11 cellular contexts compared by ENCODE assay signal in genomic region chr21:43721225-43721605, GRCh38. TPM values are rescaled to one million over a fixed set of nuclear protein-coding genes. Genes with fewer than 3 reads are reported as not detected.
DNase-seq lines count a peak whose midpoint lies in the region; ATAC-seq, FAIRE-seq and TF ChIP-seq lines count a peak whose summit lies in the region.
"Had no signal": no experiment of that assay in that cellular context is flagged by ENCODE, and none has a peak within 500 bp of the region (broad histone marks: within the 10 kb centered on the region; RNA-seq: fewer than 3 reads in every experiment).

No MANE protein-coding gene starts in this region.

- H3K27me3 Mint-ChIP-seq in memory B cell, result peaks cover 2% of the 10 kb centered on the region

- TF ChIP-seq RAD21 in A549 (conservative IDR thresholded peaks at IDR 0.05 in 1 of 2, IDR thresholded peaks at IDR 0.05 in 1 of 2) (no peak), HCT116 (IDR thresholded peaks at IDR 0.05; ENCODE audit: low read depth) (no peak)

- H3K9ac ChIP-seq in HCT116 (ENCODE audit: low read length), result peak overlapping the region; percentile 99; the same call in 1 of the 2 replicates
- no peak overlapping the region for H3K9ac ChIP-seq in mesendoderm (ENCODE audit: low read length)

- BruUV-seq in HCT116 (replicated peaks; lab: Mats Ljungman, UMichigan), result no TSS peak

- peaks cover 45% of the 10 kb centered on the region for H3K4me1 Mint-ChIP-seq in memory B cell

- H3K23ac ChIP-seq in mesendoderm (ENCODE audit: low read length), result no peak overlapping the region

- H3K27me3 ChIP-seq in HCT116 (ENCODE audit: insufficient read depth, low read length) (no peaks in the 10 kb centered on the region), body of pancreas (no peaks in the 10 kb centered on the region), mesendoderm (ENCODE audit: insufficient read depth, low read length, poor library complexity) (no peaks in the 10 kb centered on the region)

- no peak overlapping the region for H3K56ac ChIP-seq in mesendoderm (ENCODE audit: low read length)

- no peak for ATAC-seq in A549
- ATAC-seq in HCT116, result no peak
- no peak for ATAC-seq in body of pancreas
- ATAC-seq in memory B cell (ENCODE audit: low read depth), result no peak
- no peak for ATAC-seq in GM21526 (IDR thresholded peaks at IDR 0.05; ENCODE audit: low FRiP score, unreplicated experiment)
- ATAC-seq in GM19328 (IDR thresholded peaks at IDR 0.05; ENCODE audit: unreplicated experiment), result no peak

- H3K79me1 ChIP-seq in mesendoderm (ENCODE audit: low read length), result peaks cover 20% of the 10 kb centered on the region

- H3K36me3 ChIP-seq in HCT116 (ENCODE audit: control insufficient read depth in 1 of 2, insufficient read depth in 2 of 2, low read length in 2 of 2) (peaks cover 3 to 22% of the 10 kb centered on the region in 2 experiments; a peak in 1 of 4 replicates), body of pancreas (replicated peaks in 1 of 2; ENCODE audit: insufficient read depth in 1 of 2, low read depth in 2 of 2) (no peaks in the 10 kb centered on the region), mesendoderm (ENCODE audit: control insufficient read depth, insufficient read depth, low read length) (peaks cover 1% of the 10 kb centered on the region)

- no peak overlapping the region for H2AK5ac ChIP-seq in mesendoderm (ENCODE audit: low read length)

- no peak overlapping the region for H3K18ac ChIP-seq in mesendoderm (ENCODE audit: low read length)

- POLR2A ChIA-PET in A549 (lab: Yijun Ruan, JAX), result no interaction called here
- POLR2A ChIA-PET in HCT116 (lab: Charles Lee), result no interaction called here

- H3K27ac ChIP-seq in A549 (peak overlapping the region; percentile 100), HCT116 (ENCODE audit: low read depth, low read length) (0 out of 2 replicates have a peak overlapping the region, but pooled peaks have one; percentile 72), body of pancreas (peak overlapping the region in 3 of 4 donors; percentile 94 to 96 (median 96)), mesendoderm (ENCODE audit: low read depth, low read length) (no peak overlapping the region)

- H3K4me1 ChIP-seq in A549, result peaks cover 70% of the 10 kb centered on the region
- peaks cover 37 to 71% of the 10 kb centered on the region in 2 experiments for H3K4me1 ChIP-seq in HCT116 (ENCODE audit: control insufficient read depth in 1 of 2, insufficient read depth in 2 of 2, low read length in 2 of 2)
- H3K4me1 ChIP-seq in body of pancreas, result peaks cover 65% of the 10 kb centered on the region
- peaks cover 2% of the 10 kb centered on the region for H3K4me1 ChIP-seq in mesendoderm (ENCODE audit: control insufficient read depth, low read depth, low read length)

- no peak overlapping the region for H2BK5ac ChIP-seq in mesendoderm (ENCODE audit: low read length)

- WGBS in A549 (ENCODE audit: missing lambda C conversion rate), result 19% methylated on average over 3 of the region's 4 CpGs
- 33 to 50% methylated on average over 2 to 4 of the region's 4 CpGs for WGBS in body of pancreas, 2 donors
- WGBS in mesendoderm (ENCODE audit: extremely low coverage, insufficient coverage, low lambda C conversion rate), result no CpG with 5 or more reads among the region's 4 CpGs

- H3K4me3 Mint-ChIP-seq in memory B cell, result peak overlapping the region; percentile 86

- no peak overlapping the region for H2AFZ ChIP-seq in HCT116 (ENCODE audit: low read depth, low read length, poor library complexity, severe bottlenecking)

- CTCF ChIA-PET in A549 (lab: Yijun Ruan, JAX), result interaction anchor here (0.6 to 1.4 kb wide), 3 partner anchors 11 to 20 kb away, joined by 3 to 4 read pairs (median 3); no protein-coding TSS in a partner anchor
- CTCF ChIA-PET in HCT116 (lab: Charles Lee), result no interaction called here

- H3K9me3 ChIP-seq in A549 (no peaks in the 10 kb centered on the region), HCT116 (ENCODE audit: control insufficient read depth in 1 of 2, insufficient read depth in 1 of 2, low read depth in 1 of 2, low read length in 2 of 2) (no peaks in the 10 kb centered on the region), body of pancreas (no peaks in the 10 kb centered on the region)

- no peaks in the 10 kb centered on the region for H3K36me3 Mint-ChIP-seq in memory B cell

- H4K8ac ChIP-seq in mesendoderm (ENCODE audit: low read depth, low read length), result no peak overlapping the region

- TF ChIP-seq POLR2A in A549 (IDR thresholded peaks at IDR 0.05; ENCODE audit: low read length) (no peak), HCT116 (IDR thresholded peaks at IDR 0.05; ENCODE audit: borderline replicate concordance, extremely low read depth, insufficient read depth, insufficient read length) (no peak), body of pancreas (IDR thresholded peaks at IDR 0.05) (peak in 1 of 3 donors; percentile 8)

- FAIRE-seq in A549 (lab: Jason Lieb, UNC), result no peak

- H3K27ac Mint-ChIP-seq in memory B cell, result no peak overlapping the region

- intact Hi-C loops in HCT116 (cut with micrococcal nuclease), result no loop called here
- intact Hi-C loops in body of pancreas (cut with DNase I), result no loop called here

- peaks cover 5% of the 10 kb centered on the region; the same call in 1 of the 2 replicates for H4K20me1 ChIP-seq in HCT116 (ENCODE audit: insufficient read depth)

- TF ChIP-seq EP300 in A549 (IDR thresholded peaks at IDR 0.05), result no peak

- DNase-seq in A549 (ENCODE audit: low read depth in 1 of 2, low spot score in 1 of 2) (no peak), HCT116 (ENCODE audit: low read depth, low spot score) (no peak), body of pancreas (peak; percentile 54 to 66 (median 57)), memory B cell (ENCODE audit: low spot score in 2 of 2) (no peak), NCI-H748 treated with DMSO at 0.1 percent for 48 hours (lab: John Stamatoyannopoulos, UW) (no peak), mesendoderm (no peak)
- DNase-seq: activated CD8-positive, alpha-beta memory T cell treated with anti-CD3 and anti-CD28 coated beads for 24 hours; EL; NCI-H446 had no signal

- H3K4me3 ChIP-seq in A549 (peak overlapping the region; percentile 97), HCT116 (replicated peaks in 1 of 2; ENCODE audit: low read depth in 1 of 2, low read length in 2 of 2) (0 out of 4 replicates have a peak overlapping the region, but pooled peaks of 1 of the 2 experiments have one; percentile 99), body of pancreas (no peak overlapping the region), mesendoderm (ENCODE audit: low read length) (no peak overlapping the region)

- H2BK15ac ChIP-seq in mesendoderm (replicated peaks; ENCODE audit: low read depth), result no peak overlapping the region

- H3K79me2 ChIP-seq in HCT116 (ENCODE audit: insufficient read depth, low read length) (peaks cover 69% of the 10 kb centered on the region), mesendoderm (ENCODE audit: control insufficient read depth, insufficient read depth, low read length) (peaks cover 15% of the 10 kb centered on the region)

- no peak overlapping the region for H2BK120ac ChIP-seq in mesendoderm (ENCODE audit: low read depth, low read length)

- RAD21 ChIA-PET in HCT116 (lab: Charles Lee; ENCODE audit: low non-redundant PET in 1 of 2, low total read pairs in 2 of 2, uncharacterized antibody in 2 of 2, unreplicated experiment in 2 of 2), result no interaction called here

- peak overlapping the region; percentile 93 for H3K4me2 ChIP-seq in A549
- peak overlapping the region; percentile 99 for H3K4me2 ChIP-seq in HCT116 (ENCODE audit: low read length)
- H3K4me2 ChIP-seq in mesendoderm (ENCODE audit: low read length), result no peak overlapping the region

- no peaks in the 10 kb centered on the region for H3K9me3 Mint-ChIP-seq in memory B cell

- no peak overlapping the region for H4K5ac ChIP-seq in mesendoderm (ENCODE audit: low read length)

- no peak overlapping the region for H3K4ac ChIP-seq in mesendoderm (ENCODE audit: low read depth, low read length)

- TF ChIP-seq CTCF in A549 (IDR thresholded peaks at IDR 0.05) (no peak), HCT116 (IDR thresholded peaks at IDR 0.05 in 2 of 3, conservative IDR thresholded peaks at IDR 0.05 in 1 of 3; ENCODE audit: borderline replicate concordance in 1 of 3, insufficient read depth in 1 of 3, low read depth in 2 of 3, low read length in 2 of 3) (no peak), body of pancreas (IDR thresholded peaks at IDR 0.05) (no peak)

- no peaks in the 10 kb centered on the region for H3K9me2 ChIP-seq in HCT116 (ENCODE audit: insufficient read depth)

TF ChIP-seq in A549, 52 proteins besides CTCF, POLR2A, EP300 and RAD21 (continues in another document):
- TF ChIP-seq CEBPB (IDR thresholded peaks at IDR 0.05), result no peak
- TF ChIP-seq CHD2 (IDR thresholded peaks at IDR 0.05; ENCODE audit: low read length, partially characterized antibody), result no peak
- TF ChIP-seq NPAS2 (CRISPR knock-in tag; IDR thresholded peaks at IDR 0.05; ENCODE audit: borderline replicate concordance), result no peak

TF ChIP-seq in HCT116, 20 proteins besides CTCF, POLR2A, EP300 and RAD21 (continues in another document):
- TF ChIP-seq CBX3 (IDR thresholded peaks at IDR 0.05; ENCODE audit: low read depth) (no peak), EZH2 (IDR thresholded peaks at IDR 0.05) (no peak), ZFX (IDR thresholded peaks at IDR 0.05) (no peak), JUND (IDR thresholded peaks at IDR 0.05) (no peak), ATF3 (IDR thresholded peaks at IDR 0.05) (no peak), ZNF274 (IDR thresholded peaks at IDR 0.05; ENCODE audit: low read depth, low read length) (no peak)

RNA-seq across cellular contexts. Expression of gene PDXK, which starts 2.3 kb away (rescaled TPM):
- polyA plus RNA-seq in A549 (2011; rRNA removed), result 252 and 292 TPM in 2 replicates
- polyA plus RNA-seq in A549 (2012; cell fraction: cytosol; rRNA removed), result 331 and 370 TPM in 2 replicates
- polyA plus RNA-seq in A549 (2012; cell fraction: nucleus; rRNA removed), result 322 and 326 TPM in 2 replicates
- 189 to 220 TPM (median 214 TPM) in 3 replicates for polyA plus RNA-seq in A549 (2017; fragmentation: RNase III; extraction: RNeasy Plus Mini Kit Qiagen cat#74134 plus additional on column Dnase treatment)
- polyA minus RNA-seq in A549 (2011; rRNA and poly(A)+ RNA removed), result 336 and 363 TPM in 2 replicates
- 127 TPM for total RNA-seq in HCT116 (2021; ENCODE audit: unreplicated experiment)
- 133 and 151 TPM in 2 replicates for polyA plus RNA-seq in HCT116 (2012)
- 10 to 100 TPM; 33.7 to 68.9 TPM for total RNA-seq in body of pancreas
- 29.9 TPM for polyA plus RNA-seq in mesendoderm (2013, experiment 1 of 2)
- polyA plus RNA-seq in mesendoderm (2013, experiment 2 of 2), result 29.8 TPM

RNA-seq across cellular contexts. Expression of gene CSTB, which starts 54.9 kb away (rescaled TPM):
- 42.9 and 51.5 TPM in 2 replicates for polyA plus RNA-seq in A549 (2011; rRNA removed)
- polyA plus RNA-seq in A549 (2012; cell fraction: cytosol; rRNA removed), result 90.6 and 103 TPM in 2 replicates
- polyA plus RNA-seq in A549 (2012; cell fraction: nucleus; rRNA removed), result 29.1 and 41.0 TPM in 2 replicates
- 94.1 to 102 TPM (median 101 TPM) in 3 replicates for polyA plus RNA-seq in A549 (2017; fragmentation: RNase III; extraction: RNeasy Plus Mini Kit Qiagen cat#74134 plus additional on column Dnase treatment)
- polyA minus RNA-seq in A549 (2011; rRNA and poly(A)+ RNA removed), result 16.5 and 23.7 TPM in 2 replicates
- total RNA-seq in HCT116 (2021; ENCODE audit: unreplicated experiment), result 57.5 TPM
- polyA plus RNA-seq in HCT116 (2012), result 114 and 120 TPM in 2 replicates
- 10 to 100 TPM in 1 of 2 donors, 1 to 10 TPM in 1; 8.6 to 11.9 TPM for total RNA-seq in body of pancreas
- 115 TPM for polyA plus RNA-seq in mesendoderm (2013, experiment 1 of 2)
- polyA plus RNA-seq in mesendoderm (2013, experiment 2 of 2), result 116 TPM

Comparison
In these comparisons a context has a peak if more than half of its experiments do, and no peak if none do; other contexts are left out.
1. DNase-seq: peak in body of pancreas (4 of 4); none in A549 (0 of 2), HCT116 (single experiment), memory B cell (0 of 2), NCI-H748 treated with DMSO at 0.1 percent for 48 hours (single experiment) and mesendoderm (single experiment).